Comparison of ENCODE assay signal across 13 cellular contexts in genomic region chr12:6939187-6939540, GRCh38. TPM values are rescaled to one million over a fixed set of nuclear protein-coding genes. Genes with fewer than 3 reads are reported as not detected.
DNase-seq lines count a peak whose midpoint lies in the region; ATAC-seq lines count a peak whose summit lies in the region.
"Had no signal": no experiment of that assay in that cellular context is flagged by ENCODE, and none has a peak within 500 bp of the region (broad histone marks: within the 10 kb centered on the region; RNA-seq: fewer than 3 reads in every experiment).

No MANE protein-coding gene starts in this region.

- H3K4me3 ChIP-seq in stomach smooth muscle (ENCODE audit: low read length in 2 of 2) = no peak overlapping the region
- H3K4me3 ChIP-seq: thoracic aorta had no signal

- H3K9me3 ChIP-seq in stomach smooth muscle (ENCODE audit: control insufficient read depth in 2 of 2, low read length in 2 of 2) = no peaks in the 10 kb centered on the region
- H3K9me3 ChIP-seq: heart left ventricle, thoracic aorta had no signal

- H3K36me3 Mint-ChIP-seq in activated T-cell treated with anti-CD3 and anti-CD28 coated beads, Interleukin-2, amount 50 U/mL, for 72 hours (ENCODE audit: insufficient read depth in 2 of 2) = peaks cover 0 to 6% of the 10 kb centered on the region in 2 donors
- H3K36me3 Mint-ChIP-seq in activated CD8-positive, alpha-beta T cell treated with anti-CD3 and anti-CD28 coated beads, Interleukin-2, amount 10 ng/mL, durations not matched to agents 7 days and 5 days (ENCODE audit: low read depth) = peaks cover 31% of the 10 kb centered on the region

- ATAC-seq in activated T-cell treated with anti-CD3 and anti-CD28 coated beads, Interleukin-2, amount 50 U/mL, for 72 hours (replicated peaks in 1 of 2) = no peak
- ATAC-seq in activated CD8-positive, alpha-beta T cell treated with anti-CD3 and anti-CD28 coated beads, Interleukin-2, amount 10 ng/mL, durations not matched to agents 7 days and 5 days = no peak
- no peak for ATAC-seq in HG03439 (IDR thresholded peaks at IDR 0.05; ENCODE audit: unreplicated experiment)
- ATAC-seq in HG03378 (IDR thresholded peaks at IDR 0.05; ENCODE audit: unreplicated experiment) = no peak
- no peak for ATAC-seq in HG03139 (IDR thresholded peaks at IDR 0.05; ENCODE audit: unreplicated experiment)

- peak overlapping the region; percentile 67 for H3K27ac Mint-ChIP-seq in activated T-cell treated with anti-CD3 and anti-CD28 coated beads, Interleukin-2, amount 50 U/mL, for 72 hours
- peak overlapping the region; percentile 97 for H3K27ac Mint-ChIP-seq in activated CD8-positive, alpha-beta T cell treated with anti-CD3 and anti-CD28 coated beads, Interleukin-2, amount 10 ng/mL, durations not matched to agents 7 days and 5 days

- H3K4me1 Mint-ChIP-seq in activated T-cell treated with anti-CD3 and anti-CD28 coated beads, Interleukin-2, amount 50 U/mL, for 72 hours (ENCODE audit: low read depth) = peaks cover 67% of the 10 kb centered on the region
- peaks cover 63% of the 10 kb centered on the region for H3K4me1 Mint-ChIP-seq in activated CD8-positive, alpha-beta T cell treated with anti-CD3 and anti-CD28 coated beads, Interleukin-2, amount 10 ng/mL, durations not matched to agents 7 days and 5 days (ENCODE audit: low read depth)

- no peaks in the 10 kb centered on the region for H3K27me3 Mint-ChIP-seq in activated T-cell treated with anti-CD3 and anti-CD28 coated beads, Interleukin-2, amount 50 U/mL, for 72 hours (ENCODE audit: low read depth)
- peaks cover 2% of the 10 kb centered on the region for H3K27me3 Mint-ChIP-seq in activated CD8-positive, alpha-beta T cell treated with anti-CD3 and anti-CD28 coated beads, Interleukin-2, amount 10 ng/mL, durations not matched to agents 7 days and 5 days (ENCODE audit: low read depth)

- peaks cover 44% of the 10 kb centered on the region for H3K4me1 ChIP-seq in stomach smooth muscle (ENCODE audit: control insufficient read depth, insufficient read depth, low read length)

- H3K9me3 Mint-ChIP-seq in activated T-cell treated with anti-CD3 and anti-CD28 coated beads, Interleukin-2, amount 50 U/mL, for 72 hours = no peaks in the 10 kb centered on the region
- H3K9me3 Mint-ChIP-seq in activated CD8-positive, alpha-beta T cell treated with anti-CD3 and anti-CD28 coated beads, Interleukin-2, amount 10 ng/mL, durations not matched to agents 7 days and 5 days (ENCODE audit: insufficient read depth) = no peaks in the 10 kb centered on the region

- peak overlapping the region; percentile 2 for H3K27ac ChIP-seq in layer of hippocampus (ENCODE audit: low read depth, low read length)
- H3K27ac ChIP-seq in stomach smooth muscle (ENCODE audit: low read length) = peak overlapping the region; percentile 93

- DNase-seq in activated T-cell treated with anti-CD3 and anti-CD28 coated beads, Interleukin-2, amount 50 U/mL, for 72 hours = no peak
- DNase-seq in activated T-cell treated with anti-CD3 and anti-CD28 coated beads, Interleukin-2, amount 50 U/mL, for 1 hour = no peak
- no peak for DNase-seq in activated CD8-positive, alpha-beta T cell treated with anti-CD3 and anti-CD28 coated beads, Interleukin-2, amount 10 ng/mL, durations not matched to agents 7 days and 5 days
- DNase-seq: NCI-H524 treated with DMSO at 0.1 percent for 48 hours, SHP77 had no signal

- H3K4me3 Mint-ChIP-seq in activated T-cell treated with anti-CD3 and anti-CD28 coated beads, Interleukin-2, amount 50 U/mL, for 72 hours = peak overlapping the region; percentile 48 to 96
- peak overlapping the region; percentile 29 for H3K4me3 Mint-ChIP-seq in activated CD8-positive, alpha-beta T cell treated with anti-CD3 and anti-CD28 coated beads, Interleukin-2, amount 10 ng/mL, durations not matched to agents 7 days and 5 days

- CTCF ChIA-PET in activated CD8-positive, alpha-beta T cell treated with anti-CD3 and anti-CD28 coated beads, Interleukin-2, amount 10 ng/mL, durations not matched to agents 7 days and 5 days (lab: Charles Lee) = interaction anchor here (0.8 to 18.6 kb wide), 7 partner anchors 8 to 169 kb away, joined by 3 to 742 read pairs (median 37); partner anchors contain the start of genes ATN1, C1RL, SPSB2 and TPI1

- no peak overlapping the region for H3K9ac ChIP-seq in stomach smooth muscle (ENCODE audit: low read length in 2 of 2)

- POLR2A ChIA-PET in activated CD8-positive, alpha-beta T cell treated with anti-CD3 and anti-CD28 coated beads, Interleukin-2, amount 10 ng/mL, durations not matched to agents 7 days and 5 days (lab: Charles Lee) = interaction anchor here (1.0 to 20.8 kb wide), 5 partner anchors 12 to 88 kb away, joined by 3 to 1099 read pairs (median 6); partner anchors contain the start of genes ATN1, CDCA3, PTPN6 and USP5

- peaks cover 15 to 27% of the 10 kb centered on the region in 2 donors for H3K36me3 ChIP-seq in stomach smooth muscle (ENCODE audit: control insufficient read depth in 2 of 2, insufficient read depth in 2 of 2, low read length in 2 of 2)

- no peaks in the 10 kb centered on the region for H3K27me3 ChIP-seq in layer of hippocampus (ENCODE audit: control insufficient read depth, insufficient read depth, low read length)
- H3K27me3 ChIP-seq in stomach smooth muscle (ENCODE audit: control insufficient read depth in 1 of 2, insufficient read depth in 2 of 2, low read length in 2 of 2) = no peaks in the 10 kb centered on the region
- H3K27me3 ChIP-seq: heart left ventricle had no signal

RNA-seq across cellular contexts. Expression of gene RNU7-1, which starts 4.5 kb away (rescaled TPM):
- not detected for total RNA-seq in activated T-cell treated with anti-CD3 and anti-CD28 coated beads, Interleukin-2, amount 50 U/mL, for 72 hours
- not detected for total RNA-seq in activated CD8-positive, alpha-beta T cell treated with anti-CD3 and anti-CD28 coated beads, Interleukin-2, amount 10 ng/mL, durations not matched to agents 7 days and 5 days
- total RNA-seq: heart left ventricle, lower leg skin, thoracic aorta had no signal

RNA-seq across cellular contexts. Expression of gene C12orf57, which starts 4.7 kb away (rescaled TPM):
- 100 to 1,000 TPM; 259 to 301 TPM for total RNA-seq in activated T-cell treated with anti-CD3 and anti-CD28 coated beads, Interleukin-2, amount 50 U/mL, for 72 hours
- 100 to 1,000 TPM; 184 to 185 TPM for total RNA-seq in activated CD8-positive, alpha-beta T cell treated with anti-CD3 and anti-CD28 coated beads, Interleukin-2, amount 10 ng/mL, durations not matched to agents 7 days and 5 days

RNA-seq across cellular contexts. Expression of gene ATN1, which starts 11.4 kb away (rescaled TPM):
- 10 to 100 TPM; 51.4 to 64.9 TPM for total RNA-seq in activated T-cell treated with anti-CD3 and anti-CD28 coated beads, Interleukin-2, amount 50 U/mL, for 72 hours
- 10 to 100 TPM; 21.6 to 24.5 TPM for total RNA-seq in activated CD8-positive, alpha-beta T cell treated with anti-CD3 and anti-CD28 coated beads, Interleukin-2, amount 10 ng/mL, durations not matched to agents 7 days and 5 days

RNA-seq across cellular contexts. Expression of gene PTPN6, which starts 12.0 kb away (rescaled TPM):
- 100 to 1,000 TPM; 238 to 313 TPM for total RNA-seq in activated T-cell treated with anti-CD3 and anti-CD28 coated beads, Interleukin-2, amount 50 U/mL, for 72 hours
- 100 to 1,000 TPM; 354 to 397 TPM for total RNA-seq in activated CD8-positive, alpha-beta T cell treated with anti-CD3 and anti-CD28 coated beads, Interleukin-2, amount 10 ng/mL, durations not matched to agents 7 days and 5 days

RNA-seq across cellular contexts. Expression of gene ENO2, which starts 24.8 kb away (rescaled TPM):
- 100 to 1,000 TPM; 115 to 145 TPM for total RNA-seq in activated T-cell treated with anti-CD3 and anti-CD28 coated beads, Interleukin-2, amount 50 U/mL, for 72 hours
- total RNA-seq in activated CD8-positive, alpha-beta T cell treated with anti-CD3 and anti-CD28 coated beads, Interleukin-2, amount 10 ng/mL, durations not matched to agents 7 days and 5 days = 100 to 1,000 TPM; 133 to 141 TPM
